24 cellular contexts compared by ENCODE assay signal in genomic region chr20:33488201-33488600, GRCh38. TPM values are rescaled to one million over a fixed set of nuclear protein-coding genes. Genes with fewer than 3 reads are reported as not detected.
DNase-seq lines count a peak whose midpoint lies in the region; ATAC-seq and TF ChIP-seq lines count a peak whose summit lies in the region.
"Had no signal": no experiment of that assay in that cellular context is flagged by ENCODE, and none has a peak within 500 bp of the region (broad histone marks: within the 10 kb centered on the region; RNA-seq: fewer than 3 reads in every experiment).

No MANE protein-coding gene starts in this region.

- H3K4me2 ChIP-seq in mesenchymal stem cell (ENCODE audit: low read length, poor library complexity, severe bottlenecking): no peak overlapping the region
- H3K4me2 ChIP-seq: SK-N-SH had no signal

- H3K27ac Mint-ChIP-seq in CD14-positive monocyte (peak overlapping the region in 6 of 7 donors; percentile 10 to 97 (median 56)), chondrocyte (ENCODE audit: unreplicated experiment) (peak overlapping the region; percentile 5), osteocyte (ENCODE audit: unreplicated experiment) (peak overlapping the region; percentile 67)
- H3K27ac Mint-ChIP-seq in CD8-positive, alpha-beta memory T cell: peak overlapping the region in 5 of 8 donors; percentile 36 to 78 (median 64)
- H3K27ac Mint-ChIP-seq: activated CD4-positive, alpha-beta memory T cell treated with anti-CD3 and anti-CD28 coated beads, Interleukin-2, amount 10 ng/mL, durations not matched to agents 7 days and 5 days; stimulated activated naive CD8-positive, alpha-beta T cell treated with anti-CD3 and anti-CD28 coated beads, Interleukin-15, amount 100 ng/mL, for 72 hours; WTC11 had no signal

- no peak overlapping the region for H2AK5ac ChIP-seq in mesenchymal stem cell (ENCODE audit: low read length, severe bottlenecking)

- H3K4me1 Mint-ChIP-seq in CD14-positive monocyte (peaks cover 16% of the 10 kb centered on the region), chondrocyte (ENCODE audit: low read depth) (peaks cover 14% of the 10 kb centered on the region), osteocyte (ENCODE audit: unreplicated experiment) (peaks cover 11% of the 10 kb centered on the region)
- peaks cover 12 to 26% (median 16%) of the 10 kb centered on the region in 3 donors for H3K4me1 Mint-ChIP-seq in CD8-positive, alpha-beta memory T cell
- H3K4me1 Mint-ChIP-seq: stimulated activated naive CD8-positive, alpha-beta T cell treated with anti-CD3 and anti-CD28 coated beads, Interleukin-15, amount 100 ng/mL, for 72 hours had no signal

- H3K27me3 Mint-ChIP-seq in CD14-positive monocyte (ENCODE audit: low read depth in 3 of 3) (peaks cover 0 to 2% (median 0%) of the 10 kb centered on the region in 3 donors), chondrocyte (ENCODE audit: low read depth) (no peaks in the 10 kb centered on the region), osteocyte (ENCODE audit: unreplicated experiment) (no peaks in the 10 kb centered on the region)
- H3K27me3 Mint-ChIP-seq in CD8-positive, alpha-beta memory T cell: no peaks in the 10 kb centered on the region
- H3K27me3 Mint-ChIP-seq: activated CD4-positive, alpha-beta memory T cell treated with anti-CD3 and anti-CD28 coated beads, Interleukin-2, amount 10 ng/mL, durations not matched to agents 7 days and 5 days; activated naive CD4-positive, alpha-beta T cell treated with anti-CD3 and anti-CD28 coated beads, Interleukin-2, amount 10 ng/mL, durations not matched to agents 7 days and 5 days; central memory CD8-positive, alpha-beta T cell; stimulated activated naive CD8-positive, alpha-beta T cell treated with anti-CD3 and anti-CD28 coated beads, Interleukin-15, amount 100 ng/mL, for 72 hours had no signal

- H3K36me3 Mint-ChIP-seq in CD14-positive monocyte (peaks cover 1 to 3% of the 10 kb centered on the region in 2 donors), chondrocyte (ENCODE audit: low read depth) (no peaks in the 10 kb centered on the region), osteocyte (ENCODE audit: unreplicated experiment) (no peaks in the 10 kb centered on the region)
- H3K36me3 Mint-ChIP-seq in CD8-positive, alpha-beta memory T cell: peaks cover 0 to 6% (median under 1%) of the 10 kb centered on the region in 3 donors
- H3K36me3 Mint-ChIP-seq: activated naive CD4-positive, alpha-beta T cell treated with anti-CD3 and anti-CD28 coated beads, Interleukin-2, amount 10 ng/mL, durations not matched to agents 7 days and 5 days had no signal

- H4K91ac ChIP-seq in mesenchymal stem cell (ENCODE audit: low read length): no peak overlapping the region

- H3K9me3 ChIP-seq in CD8-positive, alpha-beta memory T cell (ENCODE audit: low read length): no peaks in the 10 kb centered on the region
- no peaks in the 10 kb centered on the region for H3K9me3 ChIP-seq in mesenchymal stem cell (ENCODE audit: control insufficient read depth, low read length)
- H3K9me3 ChIP-seq: ascending aorta, ovary, right atrium auricular region, SK-N-SH, thyroid gland had no signal

- no peak for TF ChIP-seq CTCF in CD14-positive monocyte (IDR thresholded peaks at IDR 0.05)
- no peak for TF ChIP-seq CTCF in chondrocyte (IDR thresholded peaks at IDR 0.05)
- no peak for TF ChIP-seq CTCF in osteocyte (IDR thresholded peaks at IDR 0.05)

- CTCF ChIA-PET in CD8-positive, alpha-beta memory T cell (lab: Charles Lee): interaction anchor here (2.7 kb wide), 1 partner anchor 178 kb away, joined by 33 read pairs; the partner anchor contains the start of gene ACTL10

- H3K4me3 Mint-ChIP-seq in CD14-positive monocyte (no peak overlapping the region), chondrocyte (ENCODE audit: unreplicated experiment) (peak overlapping the region; percentile 85), osteocyte (ENCODE audit: unreplicated experiment) (no peak overlapping the region)
- H3K4me3 Mint-ChIP-seq in CD8-positive, alpha-beta memory T cell: peak overlapping the region in 2 of 7 donors; percentile 3 to 40
- H3K4me3 Mint-ChIP-seq: activated CD4-positive, alpha-beta memory T cell treated with anti-CD3 and anti-CD28 coated beads, Interleukin-2, amount 10 ng/mL, durations not matched to agents 7 days and 5 days; central memory CD8-positive, alpha-beta T cell; WTC11 had no signal

- H3K23ac ChIP-seq in mesenchymal stem cell (ENCODE audit: low read length in 2 of 2): no peak overlapping the region

- POLR2A ChIA-PET in CD8-positive, alpha-beta memory T cell (lab: Charles Lee): interaction anchor here (0.6 kb wide), 1 partner anchor 26 kb away, joined by 3 read pairs; no protein-coding TSS in a partner anchor

- H3K79me1 ChIP-seq in mesenchymal stem cell (replicated peaks; ENCODE audit: low read length, poor library complexity, severe bottlenecking): peaks cover 9% of the 10 kb centered on the region

- H3K9ac ChIP-seq in mesenchymal stem cell (ENCODE audit: low read length): no peak overlapping the region
- H3K9ac ChIP-seq: SK-N-SH had no signal

- H3K36me3 ChIP-seq in CD8-positive, alpha-beta memory T cell (ENCODE audit: insufficient read depth, low read length): no peaks in the 10 kb centered on the region
- H3K36me3 ChIP-seq in mesenchymal stem cell (ENCODE audit: control insufficient read depth in 1 of 2, insufficient read depth in 2 of 2, low read depth in 1 of 2, low read length in 2 of 2): no peaks in the 10 kb centered on the region
- H3K36me3 ChIP-seq: ascending aorta, ovary, right atrium auricular region, thyroid gland had no signal

- H4K8ac ChIP-seq in mesenchymal stem cell (ENCODE audit: low read length): no peak overlapping the region

- no peak overlapping the region for H2BK12ac ChIP-seq in mesenchymal stem cell (ENCODE audit: low read length in 2 of 2)

- WGBS in mesenchymal stem cell: 99% methylated on average over 6 of the region's 10 CpGs

- DNase-seq in CD14-positive monocyte (ENCODE audit: low spot score): no peak
- DNase-seq in CD8-positive, alpha-beta memory T cell: no peak
- no peak for DNase-seq in chondrocyte (ENCODE audit: low spot score)
- DNase-seq in osteocyte (ENCODE audit: extremely low spot score, unreplicated experiment): no peak
- no peak for DNase-seq in mesenchymal stem cell
- DNase-seq: activated CD4-positive, alpha-beta memory T cell treated with anti-CD3 and anti-CD28 coated beads, Interleukin-2, amount 10 ng/mL, durations not matched to agents 7 days and 5 days; activated naive CD4-positive, alpha-beta T cell treated with anti-CD3 and anti-CD28 coated beads, Interleukin-2, amount 10 ng/mL, durations not matched to agents 7 days and 5 days; activated T-cell treated with anti-CD3 and anti-CD28 coated beads, Interleukin-2, amount 50 U/mL, for 1 hour; NCI-H2081; NCI-H345; NCI-H748 treated with DMSO at 0.1 percent for 48 hours; SK-N-SH; stimulated activated naive CD8-positive, alpha-beta T cell treated with anti-CD3 and anti-CD28 coated beads, Interleukin-15, amount 100 ng/mL, for 72 hours; thyroid gland had no signal

- no peaks in the 10 kb centered on the region for H3K27me3 ChIP-seq in CD8-positive, alpha-beta memory T cell (ENCODE audit: insufficient read depth, low read length, poor library complexity, severe bottlenecking)
- no peaks in the 10 kb centered on the region for H3K27me3 ChIP-seq in mesenchymal stem cell (ENCODE audit: control insufficient read depth in 1 of 2, insufficient read depth in 1 of 2, low read length in 2 of 2)
- H3K27me3 ChIP-seq: ascending aorta, dorsolateral prefrontal cortex, ovary, right atrium auricular region, thyroid gland had no signal

- intact Hi-C loops in CD14-positive monocyte (cut with micrococcal nuclease): loop anchor here (5.0 to 10.0 kb wide), 2 partner anchors 177 to 504 kb away; partner anchors contain the start of genes ACTL10 (in 2 of the 2), C20orf144 (in 2 of the 2) and RALY (in 1 of the 2)

- H3K14ac ChIP-seq in mesenchymal stem cell (ENCODE audit: low read length in 2 of 2): no peak overlapping the region

- H2BK120ac ChIP-seq in mesenchymal stem cell (ENCODE audit: low read depth, low read length): no peak overlapping the region

- H3K9me3 Mint-ChIP-seq in CD14-positive monocyte (peaks cover 0 to 3% (median 0%) of the 10 kb centered on the region in 7 donors), chondrocyte (ENCODE audit: low read depth) (no peaks in the 10 kb centered on the region), osteocyte (ENCODE audit: unreplicated experiment) (no peaks in the 10 kb centered on the region)
- H3K9me3 Mint-ChIP-seq in CD8-positive, alpha-beta memory T cell: no peaks in the 10 kb centered on the region
- H3K9me3 Mint-ChIP-seq: activated CD4-positive, alpha-beta memory T cell treated with anti-CD3 and anti-CD28 coated beads, Interleukin-2, amount 10 ng/mL, durations not matched to agents 7 days and 5 days; activated naive CD4-positive, alpha-beta T cell treated with anti-CD3 and anti-CD28 coated beads, Interleukin-2, amount 10 ng/mL, durations not matched to agents 7 days and 5 days; central memory CD8-positive, alpha-beta T cell; stimulated activated naive CD8-positive, alpha-beta T cell treated with anti-CD3 and anti-CD28 coated beads, Interleukin-15, amount 100 ng/mL, for 72 hours; WTC11 had no signal

- peaks cover 10% of the 10 kb centered on the region for H3K4me1 ChIP-seq in CD8-positive, alpha-beta memory T cell (ENCODE audit: insufficient read depth, low read length)
- H3K4me1 ChIP-seq in mesenchymal stem cell (ENCODE audit: control insufficient read depth, insufficient read depth, low read depth, low read length): peaks cover 1% of the 10 kb centered on the region

- ATAC-seq in GM21528 (IDR thresholded peaks at IDR 0.05; ENCODE audit: low FRiP score, unreplicated experiment) (no peak), HG03025 (IDR thresholded peaks at IDR 0.05; ENCODE audit: low FRiP score, unreplicated experiment) (no peak)
- ATAC-seq: GM12878; stimulated activated naive CD8-positive, alpha-beta T cell treated with anti-CD3 and anti-CD28 coated beads, Interleukin-15, amount 100 ng/mL, for 72 hours; WTC11 had no signal

- no peak overlapping the region for H2BK5ac ChIP-seq in mesenchymal stem cell (ENCODE audit: low read depth, low read length, poor library complexity, severe bottlenecking)

- H3K4me3 ChIP-seq in CD8-positive, alpha-beta memory T cell (ENCODE audit: low read length): no peak overlapping the region
- H3K4me3 ChIP-seq in mesenchymal stem cell (ENCODE audit: insufficient read depth in 1 of 2, low read depth in 1 of 2, low read length in 2 of 2): no peak overlapping the region
- H3K4me3 ChIP-seq: ascending aorta, GM12878, lung, ovary, right atrium auricular region, thyroid gland had no signal

- no peak overlapping the region for H3K4ac ChIP-seq in mesenchymal stem cell (ENCODE audit: low read depth in 1 of 2, low read length in 2 of 2)

- H3K18ac ChIP-seq in mesenchymal stem cell (ENCODE audit: low read depth in 1 of 2, low read length in 2 of 2): no peak overlapping the region

- H3K27ac ChIP-seq in CD8-positive, alpha-beta memory T cell (ENCODE audit: low read depth, low read length): no peak overlapping the region
- H3K27ac ChIP-seq in mesenchymal stem cell (ENCODE audit: low read length, poor library complexity, severe bottlenecking): no peak overlapping the region
- H3K27ac ChIP-seq: right atrium auricular region had no signal

- H2AFZ ChIP-seq in mesenchymal stem cell (ENCODE audit: low read depth, low read length): no peak overlapping the region

- no peak overlapping the region for H2BK15ac ChIP-seq in mesenchymal stem cell (ENCODE audit: low read depth, poor library complexity, severe bottlenecking)

RNA-seq across cellular contexts. Expression of gene CBFA2T2, which starts 1.7 kb away (rescaled TPM):
- 1 to 10 TPM; 1.7 to 4.9 TPM for polyA plus RNA-seq in CD14-positive monocyte
- 10 to 100 TPM; 10.7 to 11.9 TPM for total RNA-seq in CD8-positive, alpha-beta memory T cell
- polyA plus RNA-seq in CD8-positive, alpha-beta memory T cell: 25.8 TPM
- total RNA-seq in chondrocyte (14.7 to 23.6 TPM (median 23.5 TPM) in 3 replicates), osteocyte (19.6 and 19.9 TPM in 2 replicates)
- 6.7 TPM for polyA plus RNA-seq in mesenchymal stem cell (2013, experiment 1 of 2)
- polyA plus RNA-seq in mesenchymal stem cell (2013, experiment 2 of 2): 6.4 TPM

RNA-seq across cellular contexts. Expression of gene SNTA1, which starts 44.6 kb away (rescaled TPM):
- under 1 TPM; 0.56 to 0.93 TPM for polyA plus RNA-seq in CD14-positive monocyte
- total RNA-seq in CD8-positive, alpha-beta memory T cell: 1 to 10 TPM; 4.6 to 5.6 TPM
- 11.8 TPM for polyA plus RNA-seq in CD8-positive, alpha-beta memory T cell
- total RNA-seq in chondrocyte (22.3 to 68.1 TPM (median 63.3 TPM) in 3 replicates), osteocyte (28.9 and 33.8 TPM in 2 replicates)
- 14.6 TPM for polyA plus RNA-seq in mesenchymal stem cell (2013, experiment 1 of 2)
- 14.4 TPM for polyA plus RNA-seq in mesenchymal stem cell (2013, experiment 2 of 2)

Comparison
In these comparisons a context has a peak if more than half of its experiments do, and no peak if none do; other contexts are left out.
1. H3K27ac Mint-ChIP-seq: peak in every context shown above with its lines; median percentile 67 in osteocyte; 64 in CD8-positive, alpha-beta memory T cell; 56 in CD14-positive monocyte; 5 in chondrocyte.